In the genomic region with DNA sequence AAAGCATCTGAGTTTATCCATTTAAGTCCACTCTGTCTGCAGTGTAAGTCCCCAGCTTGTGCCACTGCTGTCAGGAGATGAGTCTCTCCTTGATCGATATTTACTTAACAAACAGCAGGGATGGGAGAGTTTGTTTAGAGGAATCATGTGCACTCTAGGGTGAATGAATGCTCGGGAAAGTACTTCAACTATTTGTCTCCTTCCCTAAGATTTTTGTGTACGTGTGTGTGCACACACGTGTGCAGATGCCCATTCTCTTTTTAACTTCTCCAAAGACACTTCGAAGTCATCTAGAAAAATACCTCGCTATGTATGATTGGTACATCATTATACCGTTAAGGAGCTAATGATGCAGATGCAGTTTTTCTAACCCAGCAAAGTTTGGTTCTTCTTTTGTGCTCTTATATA, we compare ENCODE assay signal across 1 cellular context.
TF ChIP-seq lines count a peak whose summit lies in the region.

No MANE protein-coding gene starts in this region.

TF ChIP-seq in HepG2, 621 proteins besides CTCF, POLR2A, EP300 and RAD21 (continued from another document and continues in another):
- TF ChIP-seq, protein P1, sequence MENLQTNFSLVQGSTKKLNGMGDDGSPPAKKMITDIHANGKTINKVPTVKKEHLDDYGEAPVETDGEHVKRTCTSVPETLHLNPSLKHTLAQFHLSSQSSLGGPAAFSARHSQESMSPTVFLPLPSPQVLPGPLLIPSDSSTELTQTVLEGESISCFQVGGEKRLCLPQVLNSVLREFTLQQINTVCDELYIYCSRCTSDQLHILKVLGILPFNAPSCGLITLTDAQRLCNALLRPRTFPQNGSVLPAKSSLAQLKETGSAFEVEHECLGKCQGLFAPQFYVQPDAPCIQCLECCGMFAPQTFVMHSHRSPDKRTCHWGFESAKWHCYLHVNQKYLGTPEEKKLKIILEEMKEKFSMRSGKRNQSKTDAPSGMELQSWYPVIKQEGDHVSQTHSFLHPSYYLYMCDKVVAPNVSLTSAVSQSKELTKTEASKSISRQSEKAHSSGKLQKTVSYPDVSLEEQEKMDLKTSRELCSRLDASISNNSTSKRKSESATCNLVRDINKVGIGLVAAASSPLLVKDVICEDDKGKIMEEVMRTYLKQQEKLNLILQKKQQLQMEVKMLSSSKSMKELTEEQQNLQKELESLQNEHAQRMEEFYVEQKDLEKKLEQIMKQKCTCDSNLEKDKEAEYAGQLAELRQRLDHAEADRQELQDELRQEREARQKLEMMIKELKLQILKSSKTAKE (CRISPR knock-in tag; IDR thresholded peaks at IDR 0.05; ENCODE audit: borderline replicate concordance) = peak; percentile 45; the same call in 1 of the 2 replicates
- TF ChIP-seq, protein P2, sequence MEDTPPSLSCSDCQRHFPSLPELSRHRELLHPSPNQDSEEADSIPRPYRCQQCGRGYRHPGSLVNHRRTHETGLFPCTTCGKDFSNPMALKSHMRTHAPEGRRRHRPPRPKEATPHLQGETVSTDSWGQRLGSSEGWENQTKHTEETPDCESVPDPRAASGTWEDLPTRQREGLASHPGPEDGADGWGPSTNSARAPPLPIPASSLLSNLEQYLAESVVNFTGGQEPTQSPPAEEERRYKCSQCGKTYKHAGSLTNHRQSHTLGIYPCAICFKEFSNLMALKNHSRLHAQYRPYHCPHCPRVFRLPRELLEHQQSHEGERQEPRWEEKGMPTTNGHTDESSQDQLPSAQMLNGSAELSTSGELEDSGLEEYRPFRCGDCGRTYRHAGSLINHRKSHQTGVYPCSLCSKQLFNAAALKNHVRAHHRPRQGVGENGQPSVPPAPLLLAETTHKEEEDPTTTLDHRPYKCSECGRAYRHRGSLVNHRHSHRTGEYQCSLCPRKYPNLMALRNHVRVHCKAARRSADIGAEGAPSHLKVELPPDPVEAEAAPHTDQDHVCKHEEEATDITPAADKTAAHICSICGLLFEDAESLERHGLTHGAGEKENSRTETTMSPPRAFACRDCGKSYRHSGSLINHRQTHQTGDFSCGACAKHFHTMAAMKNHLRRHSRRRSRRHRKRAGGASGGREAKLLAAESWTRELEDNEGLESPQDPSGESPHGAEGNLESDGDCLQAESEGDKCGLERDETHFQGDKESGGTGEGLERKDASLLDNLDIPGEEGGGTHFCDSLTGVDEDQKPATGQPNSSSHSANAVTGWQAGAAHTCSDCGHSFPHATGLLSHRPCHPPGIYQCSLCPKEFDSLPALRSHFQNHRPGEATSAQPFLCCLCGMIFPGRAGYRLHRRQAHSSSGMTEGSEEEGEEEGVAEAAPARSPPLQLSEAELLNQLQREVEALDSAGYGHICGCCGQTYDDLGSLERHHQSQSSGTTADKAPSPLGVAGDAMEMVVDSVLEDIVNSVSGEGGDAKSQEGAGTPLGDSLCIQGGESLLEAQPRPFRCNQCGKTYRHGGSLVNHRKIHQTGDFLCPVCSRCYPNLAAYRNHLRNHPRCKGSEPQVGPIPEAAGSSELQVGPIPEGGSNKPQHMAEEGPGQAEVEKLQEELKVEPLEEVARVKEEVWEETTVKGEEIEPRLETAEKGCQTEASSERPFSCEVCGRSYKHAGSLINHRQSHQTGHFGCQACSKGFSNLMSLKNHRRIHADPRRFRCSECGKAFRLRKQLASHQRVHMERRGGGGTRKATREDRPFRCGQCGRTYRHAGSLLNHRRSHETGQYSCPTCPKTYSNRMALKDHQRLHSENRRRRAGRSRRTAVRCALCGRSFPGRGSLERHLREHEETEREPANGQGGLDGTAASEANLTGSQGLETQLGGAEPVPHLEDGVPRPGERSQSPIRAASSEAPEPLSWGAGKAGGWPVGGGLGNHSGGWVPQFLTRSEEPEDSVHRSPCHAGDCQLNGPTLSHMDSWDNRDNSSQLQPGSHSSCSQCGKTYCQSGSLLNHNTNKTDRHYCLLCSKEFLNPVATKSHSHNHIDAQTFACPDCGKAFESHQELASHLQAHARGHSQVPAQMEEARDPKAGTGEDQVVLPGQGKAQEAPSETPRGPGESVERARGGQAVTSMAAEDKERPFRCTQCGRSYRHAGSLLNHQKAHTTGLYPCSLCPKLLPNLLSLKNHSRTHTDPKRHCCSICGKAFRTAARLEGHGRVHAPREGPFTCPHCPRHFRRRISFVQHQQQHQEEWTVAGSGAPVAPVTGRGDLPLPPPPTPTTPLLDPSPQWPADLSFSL (CRISPR knock-in tag; IDR thresholded peaks at IDR 0.05) = peak; percentile 54; the same call in 1 of the 2 replicates
- TF ChIP-seq, protein P3, sequence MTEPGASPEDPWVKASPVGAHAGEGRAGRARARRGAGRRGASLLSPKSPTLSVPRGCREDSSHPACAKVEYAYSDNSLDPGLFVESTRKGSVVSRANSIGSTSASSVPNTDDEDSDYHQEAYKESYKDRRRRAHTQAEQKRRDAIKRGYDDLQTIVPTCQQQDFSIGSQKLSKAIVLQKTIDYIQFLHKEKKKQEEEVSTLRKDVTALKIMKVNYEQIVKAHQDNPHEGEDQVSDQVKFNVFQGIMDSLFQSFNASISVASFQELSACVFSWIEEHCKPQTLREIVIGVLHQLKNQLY (CRISPR knock-in tag; IDR thresholded peaks at IDR 0.05) = peak; percentile 60; the same call in 1 of the 2 replicates
- TF ChIP-seq, protein P4, sequence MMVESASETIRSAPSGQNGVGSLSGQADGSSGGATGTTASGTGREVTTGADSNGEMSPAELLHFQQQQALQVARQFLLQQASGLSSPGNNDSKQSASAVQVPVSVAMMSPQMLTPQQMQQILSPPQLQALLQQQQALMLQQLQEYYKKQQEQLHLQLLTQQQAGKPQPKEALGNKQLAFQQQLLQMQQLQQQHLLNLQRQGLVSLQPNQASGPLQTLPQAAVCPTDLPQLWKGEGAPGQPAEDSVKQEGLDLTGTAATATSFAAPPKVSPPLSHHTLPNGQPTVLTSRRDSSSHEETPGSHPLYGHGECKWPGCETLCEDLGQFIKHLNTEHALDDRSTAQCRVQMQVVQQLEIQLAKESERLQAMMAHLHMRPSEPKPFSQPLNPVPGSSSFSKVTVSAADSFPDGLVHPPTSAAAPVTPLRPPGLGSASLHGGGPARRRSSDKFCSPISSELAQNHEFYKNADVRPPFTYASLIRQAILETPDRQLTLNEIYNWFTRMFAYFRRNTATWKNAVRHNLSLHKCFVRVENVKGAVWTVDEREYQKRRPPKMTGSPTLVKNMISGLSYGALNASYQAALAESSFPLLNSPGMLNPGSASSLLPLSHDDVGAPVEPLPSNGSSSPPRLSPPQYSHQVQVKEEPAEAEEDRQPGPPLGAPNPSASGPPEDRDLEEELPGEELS (CRISPR knock-in tag; IDR thresholded peaks at IDR 0.05) = peak; percentile 89
- TF ChIP-seq ZNF609 (CRISPR knock-in tag; IDR thresholded peaks at IDR 0.05; ENCODE audit: borderline replicate concordance) (peak; percentile 84; the same call in 1 of the 2 replicates), ZNF580 (CRISPR knock-in tag; IDR thresholded peaks at IDR 0.05; ENCODE audit: borderline replicate concordance, low read depth) (peak; percentile 39), ZNF709 (CRISPR knock-in tag; IDR thresholded peaks at IDR 0.05) (0 out of 2 replicates have a peak, but pooled peaks have one; percentile 36), MBD4 (IDR thresholded peaks at IDR 0.05; ENCODE audit: borderline replicate concordance, low read length) (peak; percentile 89), ZNF644 (CRISPR knock-in tag; IDR thresholded peaks at IDR 0.05; ENCODE audit: low read depth) (0 out of 2 replicates have a peak, but pooled peaks have one; percentile 9), NFYC (CRISPR knock-in tag; IDR thresholded peaks at IDR 0.05) (no peak; the same call in 1 of the 2 replicates), ZNF547 (CRISPR knock-in tag; IDR thresholded peaks at IDR 0.05) (no peak), MED1 (CRISPR knock-in tag; IDR thresholded peaks at IDR 0.05) (peak; percentile 96), GATAD2A (CRISPR knock-in tag; IDR thresholded peaks at IDR 0.05) (peak; percentile 97), PPARG (CRISPR knock-in tag; conservative IDR thresholded peaks at IDR 0.05) (peak; percentile 76; the same call in 1 of the 2 replicates), ZNF432 (CRISPR knock-in tag; IDR thresholded peaks at IDR 0.05; ENCODE audit: borderline replicate concordance) (no peak), POLR2AphosphoS5 (IDR thresholded peaks at IDR 0.05; ENCODE audit: low read depth, low read length) (peak; percentile 39), ZNF619 (CRISPR knock-in tag; IDR thresholded peaks at IDR 0.05) (no peak), FLYWCH1 (CRISPR knock-in tag; IDR thresholded peaks at IDR 0.05) (no peak), TARDBP (CRISPR knock-in tag; IDR thresholded peaks at IDR 0.05) (peak; percentile 69)
- TF ChIP-seq, protein P5, sequence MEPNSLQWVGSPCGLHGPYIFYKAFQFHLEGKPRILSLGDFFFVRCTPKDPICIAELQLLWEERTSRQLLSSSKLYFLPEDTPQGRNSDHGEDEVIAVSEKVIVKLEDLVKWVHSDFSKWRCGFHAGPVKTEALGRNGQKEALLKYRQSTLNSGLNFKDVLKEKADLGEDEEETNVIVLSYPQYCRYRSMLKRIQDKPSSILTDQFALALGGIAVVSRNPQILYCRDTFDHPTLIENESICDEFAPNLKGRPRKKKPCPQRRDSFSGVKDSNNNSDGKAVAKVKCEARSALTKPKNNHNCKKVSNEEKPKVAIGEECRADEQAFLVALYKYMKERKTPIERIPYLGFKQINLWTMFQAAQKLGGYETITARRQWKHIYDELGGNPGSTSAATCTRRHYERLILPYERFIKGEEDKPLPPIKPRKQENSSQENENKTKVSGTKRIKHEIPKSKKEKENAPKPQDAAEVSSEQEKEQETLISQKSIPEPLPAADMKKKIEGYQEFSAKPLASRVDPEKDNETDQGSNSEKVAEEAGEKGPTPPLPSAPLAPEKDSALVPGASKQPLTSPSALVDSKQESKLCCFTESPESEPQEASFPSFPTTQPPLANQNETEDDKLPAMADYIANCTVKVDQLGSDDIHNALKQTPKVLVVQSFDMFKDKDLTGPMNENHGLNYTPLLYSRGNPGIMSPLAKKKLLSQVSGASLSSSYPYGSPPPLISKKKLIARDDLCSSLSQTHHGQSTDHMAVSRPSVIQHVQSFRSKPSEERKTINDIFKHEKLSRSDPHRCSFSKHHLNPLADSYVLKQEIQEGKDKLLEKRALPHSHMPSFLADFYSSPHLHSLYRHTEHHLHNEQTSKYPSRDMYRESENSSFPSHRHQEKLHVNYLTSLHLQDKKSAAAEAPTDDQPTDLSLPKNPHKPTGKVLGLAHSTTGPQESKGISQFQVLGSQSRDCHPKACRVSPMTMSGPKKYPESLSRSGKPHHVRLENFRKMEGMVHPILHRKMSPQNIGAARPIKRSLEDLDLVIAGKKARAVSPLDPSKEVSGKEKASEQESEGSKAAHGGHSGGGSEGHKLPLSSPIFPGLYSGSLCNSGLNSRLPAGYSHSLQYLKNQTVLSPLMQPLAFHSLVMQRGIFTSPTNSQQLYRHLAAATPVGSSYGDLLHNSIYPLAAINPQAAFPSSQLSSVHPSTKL (CRISPR knock-in tag; IDR thresholded peaks at IDR 0.05) = peak; percentile 95
